In genomic region chr20:57586370-57586793, GRCh38 we compare ENCODE assay signal across 1 cellular context.
A peak's percentile ranks its signal among the peaks of the same experiment; 100 is the strongest.
TF ChIP-seq lines count a peak whose summit lies in the region.

No MANE protein-coding gene starts in this region.

TF ChIP-seq in HepG2, 621 proteins besides CTCF, POLR2A, EP300 and RAD21 (continued from another document and continues in another):
- no peak; the same call in 1 of the 2 replicates for TF ChIP-seq ETV5 (CRISPR knock-in tag; IDR thresholded peaks at IDR 0.05; ENCODE audit: borderline replicate concordance)
- no peak for TF ChIP-seq DR1 (CRISPR knock-in tag; IDR thresholded peaks at IDR 0.05)
- no peak for TF ChIP-seq CREB1 (IDR thresholded peaks at IDR 0.05)
- no peak for TF ChIP-seq CREB1 (CRISPR knock-in tag; IDR thresholded peaks at IDR 0.05)
- TF ChIP-seq KDM1A (CRISPR knock-in tag; IDR thresholded peaks at IDR 0.05) = no peak
- no peak for TF ChIP-seq SSRP1 (CRISPR knock-in tag; IDR thresholded peaks at IDR 0.05)
- TF ChIP-seq ZNF792 (CRISPR knock-in tag; IDR thresholded peaks at IDR 0.05) = no peak
- TF ChIP-seq ZBTB1 (CRISPR knock-in tag; IDR thresholded peaks at IDR 0.05; ENCODE audit: borderline replicate concordance) = no peak
- TF ChIP-seq MEF2D (CRISPR knock-in tag; IDR thresholded peaks at IDR 0.05) = no peak; the same call in 1 of the 2 replicates
- TF ChIP-seq HNRNPK (IDR thresholded peaks at IDR 0.05; ENCODE audit: low read depth, low read length, poor library complexity, severe bottlenecking) = no peak
- peak; percentile 94 for TF ChIP-seq ZMYM3 (CRISPR knock-in tag; IDR thresholded peaks at IDR 0.05)
- 0 out of 2 replicates have a peak, but pooled peaks have one; percentile 46 for TF ChIP-seq BRCA1 (CRISPR knock-in tag; IDR thresholded peaks at IDR 0.05)
- TF ChIP-seq RXRA (CRISPR knock-in tag; IDR thresholded peaks at IDR 0.05) = peak; percentile 63; the same call in 1 of the 2 replicates
- TF ChIP-seq ZNF709 (CRISPR knock-in tag; IDR thresholded peaks at IDR 0.05) = peak; percentile 20; the same call in 1 of the 2 replicates
- TF ChIP-seq FOXK2 (IDR thresholded peaks at IDR 0.05) = no peak
- TF ChIP-seq CHD4 (IDR thresholded peaks at IDR 0.05; ENCODE audit: borderline replicate concordance, low read length) = no peak
- TF ChIP-seq ZNF292 (CRISPR knock-in tag; IDR thresholded peaks at IDR 0.05; ENCODE audit: borderline replicate concordance, low read depth) = peak; percentile 89
- no peak for TF ChIP-seq ZNF660 (CRISPR knock-in tag; IDR thresholded peaks at IDR 0.05; ENCODE audit: borderline replicate concordance, low read depth)
- no peak for TF ChIP-seq CREBL2 (CRISPR knock-in tag; IDR thresholded peaks at IDR 0.05; ENCODE audit: borderline replicate concordance)
- no peak for TF ChIP-seq ETV6 (CRISPR knock-in tag; conservative IDR thresholded peaks at IDR 0.05)
- no peak for TF ChIP-seq EEA1 (CRISPR knock-in tag; IDR thresholded peaks at IDR 0.05; ENCODE audit: borderline replicate concordance)
- 0 out of 2 replicates have a peak, but pooled peaks have one; percentile 23 for TF ChIP-seq NR1H2 (CRISPR knock-in tag; IDR thresholded peaks at IDR 0.05; ENCODE audit: borderline replicate concordance, low read depth)
- TF ChIP-seq ZNF577 (CRISPR knock-in tag; IDR thresholded peaks at IDR 0.05; ENCODE audit: borderline replicate concordance, low read depth) = no peak
- TF ChIP-seq ZNF138 (CRISPR knock-in tag; IDR thresholded peaks at IDR 0.05; ENCODE audit: low read depth) = no peak
- no peak for TF ChIP-seq KMT2A (CRISPR knock-in tag; IDR thresholded peaks at IDR 0.05)
- 0 out of 2 replicates have a peak, but pooled peaks have one; percentile 39 for TF ChIP-seq ZSCAN20 (CRISPR knock-in tag; IDR thresholded peaks at IDR 0.05; ENCODE audit: borderline replicate concordance)
- TF ChIP-seq ZNF576 (CRISPR knock-in tag; IDR thresholded peaks at IDR 0.05) = no peak
- TF ChIP-seq ISL2 (CRISPR knock-in tag; IDR thresholded peaks at IDR 0.05) = 0 out of 2 replicates have a peak, but pooled peaks have one; percentile 29
- no peak for TF ChIP-seq ZSCAN29 (CRISPR knock-in tag; conservative IDR thresholded peaks at IDR 0.05)
- TF ChIP-seq PAF1 (CRISPR knock-in tag; IDR thresholded peaks at IDR 0.05) = no peak
- TF ChIP-seq THAP11 (CRISPR knock-in tag; IDR thresholded peaks at IDR 0.05) = peak; percentile 26
- TF ChIP-seq HMG20B (CRISPR knock-in tag; conservative IDR thresholded peaks at IDR 0.05) = no peak
- no peak for TF ChIP-seq ISX (CRISPR knock-in tag; conservative IDR thresholded peaks at IDR 0.05)
- no peak for TF ChIP-seq SP1 (IDR thresholded peaks at IDR 0.05)
- no peak for TF ChIP-seq SP1 (CRISPR knock-in tag; IDR thresholded peaks at IDR 0.05)
- TF ChIP-seq ZSCAN21 (CRISPR knock-in tag; IDR thresholded peaks at IDR 0.05; ENCODE audit: borderline replicate concordance) = peak; percentile 43; the same call in 1 of the 2 replicates
- TF ChIP-seq RBAK (CRISPR knock-in tag; IDR thresholded peaks at IDR 0.05) = no peak
- TF ChIP-seq ZNF136 (CRISPR knock-in tag; IDR thresholded peaks at IDR 0.05; ENCODE audit: low read depth) = no peak
- no peak for TF ChIP-seq FIP1L1 (IDR thresholded peaks at IDR 0.05; ENCODE audit: borderline replicate concordance, insufficient read depth, low read depth, low read length)
- peak; percentile 52 for TF ChIP-seq SAP130 (CRISPR knock-in tag; IDR thresholded peaks at IDR 0.05; ENCODE audit: low read depth)
- TF ChIP-seq ZNF570 (CRISPR knock-in tag; IDR thresholded peaks at IDR 0.05; ENCODE audit: borderline replicate concordance) = no peak
- no peak; the same call in 1 of the 2 replicates for TF ChIP-seq MAFG (CRISPR knock-in tag; IDR thresholded peaks at IDR 0.05)
- no peak for TF ChIP-seq HOXA9 (CRISPR knock-in tag; IDR thresholded peaks at IDR 0.05; ENCODE audit: borderline replicate concordance)
- TF ChIP-seq ZNF644 (CRISPR knock-in tag; IDR thresholded peaks at IDR 0.05; ENCODE audit: low read depth) = peak; percentile 75; the same call in 1 of the 2 replicates
- no peak for TF ChIP-seq ZMYM2 (CRISPR knock-in tag; IDR thresholded peaks at IDR 0.05)
- TF ChIP-seq ZSCAN25 (CRISPR knock-in tag; IDR thresholded peaks at IDR 0.05) = peak; percentile 46; the same call in 1 of the 2 replicates
- no peak; the same call in 1 of the 2 replicates for TF ChIP-seq TIGD3 (CRISPR knock-in tag; IDR thresholded peaks at IDR 0.05; ENCODE audit: borderline replicate concordance)
- TF ChIP-seq ZNF883 (CRISPR knock-in tag; IDR thresholded peaks at IDR 0.05; ENCODE audit: not compliant biosample characterization) = no peak
- 0 out of 2 replicates have a peak, but pooled peaks have one; percentile 51 for TF ChIP-seq ARNTL (CRISPR knock-in tag; IDR thresholded peaks at IDR 0.05)
- no peak for TF ChIP-seq REST (IDR thresholded peaks at IDR 0.05; ENCODE audit: borderline replicate concordance in 1 of 2, low read depth in 1 of 2, low read length in 2 of 2)
- no peak for TF ChIP-seq ZNF510 (CRISPR knock-in tag; IDR thresholded peaks at IDR 0.05; ENCODE audit: low read depth)
- no peak for TF ChIP-seq PHF20 (CRISPR knock-in tag; IDR thresholded peaks at IDR 0.05)
- TF ChIP-seq ARHGAP35 (CRISPR knock-in tag; IDR thresholded peaks at IDR 0.05; ENCODE audit: borderline replicate concordance) = no peak
- no peak for TF ChIP-seq ZBTB21 (CRISPR knock-in tag; IDR thresholded peaks at IDR 0.05)
- no peak for TF ChIP-seq ZNF530 (CRISPR knock-in tag; IDR thresholded peaks at IDR 0.05; ENCODE audit: low read depth)
- peak; percentile 72; the same call in 1 of the 2 replicates for TF ChIP-seq MYC (CRISPR knock-in tag; IDR thresholded peaks at IDR 0.05; ENCODE audit: borderline replicate concordance)
- no peak for TF ChIP-seq AHR (CRISPR knock-in tag; IDR thresholded peaks at IDR 0.05)
- 0 out of 2 replicates have a peak, but pooled peaks have one; percentile 8 for TF ChIP-seq ZNF629 (CRISPR knock-in tag; conservative IDR thresholded peaks at IDR 0.05)
- TF ChIP-seq MIER3 (CRISPR knock-in tag; IDR thresholded peaks at IDR 0.05; ENCODE audit: borderline replicate concordance) = peak; percentile 44; the same call in 1 of the 2 replicates
- peak; percentile 47; the same call in 1 of the 2 replicates for TF ChIP-seq NCOA2 (CRISPR knock-in tag; IDR thresholded peaks at IDR 0.05)
- TF ChIP-seq ZNF740 (CRISPR knock-in tag; IDR thresholded peaks at IDR 0.05) = no peak
- TF ChIP-seq HMGXB3 (CRISPR knock-in tag; IDR thresholded peaks at IDR 0.05; ENCODE audit: borderline replicate concordance) = no peak
- no peak for TF ChIP-seq ZNF879 (CRISPR knock-in tag; IDR thresholded peaks at IDR 0.05)
- TF ChIP-seq IRF9 (CRISPR knock-in tag; IDR thresholded peaks at IDR 0.05; ENCODE audit: borderline replicate concordance) = peak; percentile 82
- TF ChIP-seq MAZ (IDR thresholded peaks at IDR 0.05; ENCODE audit: borderline replicate concordance, low read depth, low read length) = peak; percentile 65; the same call in 1 of the 2 replicates
- TF ChIP-seq MAZ (CRISPR knock-in tag; IDR thresholded peaks at IDR 0.05; ENCODE audit: low read depth) = no peak
- TF ChIP-seq ZNF746 (CRISPR knock-in tag; IDR thresholded peaks at IDR 0.05) = 0 out of 2 replicates have a peak, but pooled peaks have one; percentile 45
